In the genomic region with DNA sequence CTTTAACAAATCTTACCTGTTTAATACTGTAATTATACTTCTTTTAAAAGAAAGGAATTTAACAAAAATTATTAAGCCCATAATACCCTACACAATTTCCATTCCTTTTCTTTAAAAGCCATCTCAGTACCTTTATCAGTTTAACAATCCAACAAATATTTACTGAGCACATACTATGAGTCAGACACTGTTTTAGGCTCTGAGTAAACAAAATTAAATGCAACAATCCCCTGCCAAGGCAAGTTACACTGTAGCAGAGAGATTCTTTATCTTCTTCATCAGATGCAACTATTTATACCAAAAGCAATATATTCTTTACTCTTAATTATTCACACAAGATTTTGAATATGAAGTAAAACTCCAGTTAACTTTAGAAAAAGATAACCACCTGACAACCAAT, we compare ENCODE assay signal across 20 cellular contexts. TPM values are rescaled to one million over a fixed set of nuclear protein-coding genes. Genes with fewer than 3 reads are reported as not detected.
DNase-seq lines count a peak whose midpoint lies in the region; ATAC-seq, FAIRE-seq and TF ChIP-seq lines count a peak whose summit lies in the region.
"Had no signal": no experiment of that assay in that cellular context is flagged by ENCODE, and none has a peak within 500 bp of the region (broad histone marks: within the 10 kb centered on the region; RNA-seq: fewer than 3 reads in every experiment).

No MANE protein-coding gene starts in this region.

- ATAC-seq in PC-3: peak; percentile 76
- no peak for ATAC-seq in GM18858 (IDR thresholded peaks at IDR 0.05; ENCODE audit: unreplicated experiment)
- ATAC-seq: CD8-positive, alpha-beta T cell had no signal

- H2AK5ac ChIP-seq in mesenchymal stem cell (ENCODE audit: low read length, severe bottlenecking): no peak overlapping the region

- no peaks in the 10 kb centered on the region for H3F3A ChIP-seq in PC-3 (ENCODE audit: low read length, unreplicated experiment)

- no peak overlapping the region for H3K14ac ChIP-seq in mesenchymal stem cell (ENCODE audit: low read length in 2 of 2)

- H3K9ac ChIP-seq in PC-3 (ENCODE audit: low read length) (no peak overlapping the region), mesenchymal stem cell (ENCODE audit: low read length) (no peak overlapping the region)

- H2BK15ac ChIP-seq in mesenchymal stem cell (ENCODE audit: low read depth, poor library complexity, severe bottlenecking): no peak overlapping the region

- no peak overlapping the region for H3K18ac ChIP-seq in mesenchymal stem cell (ENCODE audit: low read depth in 1 of 2, low read length in 2 of 2)

- DNase-seq in ELR (ENCODE audit: low read depth) (peak; percentile 50), PC-3 (peak; percentile 28), bronchial epithelial cell (ENCODE audit: low read depth) (peak; percentile 43), mesenchymal stem cell (peak; percentile 25), SKM-1 treated with dmso at 0.1 percent for 144 hours (lab: John Stamatoyannopoulos, UW; ENCODE audit: unreplicated experiment) (no peak), SW 1271 (lab: John Stamatoyannopoulos, UW) (no peak)
- DNase-seq: CD8-positive, alpha-beta T cell; DMS79 treated with DMSO at 0.1 percent for 48 hours; GF-D8; H7; Kasumi-1; MV-4-11; NCI-H1417 treated with DMSO at 0.1 percent for 48 hours; NCI-H1930; NCI-H2171; NCI-H446 treated with DMSO at 0.1 percent for 48 hours had no signal

- peaks cover 17% of the 10 kb centered on the region for H3K79me1 ChIP-seq in mesenchymal stem cell (replicated peaks; ENCODE audit: low read length, poor library complexity, severe bottlenecking)

- H4K91ac ChIP-seq in mesenchymal stem cell (ENCODE audit: low read length): no peak overlapping the region

- BruUV-seq in PC-3 (replicated peaks; lab: Mats Ljungman, UMichigan): no TSS peak

- peaks cover 4% of the 10 kb centered on the region; the same call in 1 of the 2 replicates for H4K20me1 ChIP-seq in PC-3 (ENCODE audit: low read length)

- FAIRE-seq in bronchial epithelial cell (lab: Jason Lieb, UNC): no peak
- FAIRE-seq: GM12891, GM18507 had no signal

- no peak overlapping the region for H3K23ac ChIP-seq in mesenchymal stem cell (ENCODE audit: low read length in 2 of 2)

- H3K4me1 ChIP-seq in PC-3 (ENCODE audit: insufficient read depth, low read length): peaks cover 9% of the 10 kb centered on the region
- H3K4me1 ChIP-seq in mesenchymal stem cell (ENCODE audit: control insufficient read depth, insufficient read depth, low read depth, low read length): no peaks in the 10 kb centered on the region

- no peak overlapping the region for H2BK5ac ChIP-seq in mesenchymal stem cell (ENCODE audit: low read depth, low read length, poor library complexity, severe bottlenecking)

- H3K27me3 ChIP-seq in PC-3 (ENCODE audit: low read length) (no peaks in the 10 kb centered on the region), bronchial epithelial cell (ENCODE audit: control insufficient read depth, insufficient read depth, low read length) (no peaks in the 10 kb centered on the region), mesenchymal stem cell (ENCODE audit: control insufficient read depth in 1 of 2, insufficient read depth in 1 of 2, low read length in 2 of 2) (no peaks in the 10 kb centered on the region)

- CTCF ChIA-PET in PC-3 (lab: Charles Lee): no interaction called here

- no peak overlapping the region for H4K8ac ChIP-seq in mesenchymal stem cell (ENCODE audit: low read length)

- H2BK12ac ChIP-seq in mesenchymal stem cell (ENCODE audit: low read length in 2 of 2): no peak overlapping the region

- POLR2A ChIA-PET in PC-3 (lab: Charles Lee; ENCODE audit: unreplicated experiment): no interaction called here

- H3K4ac ChIP-seq in mesenchymal stem cell (ENCODE audit: low read depth in 1 of 2, low read length in 2 of 2): no peak overlapping the region

- H3K9me3 ChIP-seq in PC-3 (ENCODE audit: low read length) (no peaks in the 10 kb centered on the region), mesenchymal stem cell (ENCODE audit: control insufficient read depth, low read length) (no peaks in the 10 kb centered on the region)

- H3K27ac ChIP-seq in PC-3 (ENCODE audit: low read length): 0 out of 2 replicates have a peak overlapping the region, but pooled peaks have one; percentile 5
- no peak overlapping the region for H3K27ac ChIP-seq in mesenchymal stem cell (ENCODE audit: low read length, poor library complexity, severe bottlenecking)
- H3K27ac ChIP-seq: RWPE1 had no signal

- no peak overlapping the region for H3K4me3 ChIP-seq in PC-3 (ENCODE audit: low read length)
- no peak overlapping the region for H3K4me3 ChIP-seq in bronchial epithelial cell (ENCODE audit: low read depth, low read length)
- H3K4me3 ChIP-seq in mesenchymal stem cell (ENCODE audit: insufficient read depth in 1 of 2, low read depth in 1 of 2, low read length in 2 of 2): no peak overlapping the region

- peaks cover 11% of the 10 kb centered on the region; the same call in 1 of the 2 replicates for H3K79me2 ChIP-seq in PC-3 (ENCODE audit: low read length)

- intact Hi-C loops in PC-3 (cut with micrococcal nuclease): no loop called here

- H3K36me3 ChIP-seq in PC-3 (ENCODE audit: low read depth, low read length) (no peaks in the 10 kb centered on the region), bronchial epithelial cell (ENCODE audit: control insufficient read depth, insufficient read depth, low read length) (no peaks in the 10 kb centered on the region), mesenchymal stem cell (ENCODE audit: control insufficient read depth in 1 of 2, insufficient read depth in 2 of 2, low read depth in 1 of 2, low read length in 2 of 2) (peaks cover 0 to 2% of the 10 kb centered on the region in 2 experiments)

- H3K4me2 ChIP-seq in PC-3 (ENCODE audit: low read length) (peak overlapping the region; percentile 1; the same call in 1 of the 2 replicates), mesenchymal stem cell (ENCODE audit: low read length, poor library complexity, severe bottlenecking) (no peak overlapping the region)

- TF ChIP-seq CTCF in PC-3 (conservative IDR thresholded peaks at IDR 0.05; ENCODE audit: low read depth, low read length) (no peak), bronchial epithelial cell (IDR thresholded peaks at IDR 0.05; ENCODE audit: insufficient read depth, low read length, severe bottlenecking) (no peak)

- H2AFZ ChIP-seq in PC-3 (ENCODE audit: low read length) (no peak overlapping the region), mesenchymal stem cell (ENCODE audit: low read depth, low read length) (no peak overlapping the region)

- no peak overlapping the region for H2BK120ac ChIP-seq in mesenchymal stem cell (ENCODE audit: low read depth, low read length)

- no peaks in the 10 kb centered on the region for H3K9me2 ChIP-seq in PC-3 (replicated peaks; ENCODE audit: low read length)

RNA-seq across cellular contexts. Expression of gene DENND1B, which starts 12.0 kb away (rescaled TPM):
- total RNA-seq in PC-3 (2014; rRNA removed) (7.4 and 10.9 TPM in 2 replicates), bronchial epithelial cell (15.5 and 30.3 TPM in 2 replicates)
- 3.0 TPM for polyA plus RNA-seq in mesenchymal stem cell (2013, experiment 1 of 2)
- polyA plus RNA-seq in mesenchymal stem cell (2013, experiment 2 of 2): 3.4 TPM

Comparison
In these comparisons a context has a peak if more than half of its experiments do, and no peak if none do; other contexts are left out.
1. DNase-seq: peak in ELR (single experiment), PC-3 (single experiment), bronchial epithelial cell (single experiment) and mesenchymal stem cell (single experiment); none in SKM-1 treated with dmso at 0.1 percent for 144 hours (single experiment) and SW 1271 (0 of 2).